In genomic region chr6:4378319-4378996, GRCh38 we compare ENCODE assay signal across 20 cellular contexts.
A peak's percentile ranks its signal among the peaks of the same experiment; 100 is the strongest.
DNase-seq lines count a peak whose midpoint lies in the region; ATAC-seq and TF ChIP-seq lines count a peak whose summit lies in the region.
"Had no signal": no experiment of that assay in that cellular context is flagged by ENCODE, and none has a peak within 500 bp of the region (broad histone marks: within the 10 kb centered on the region; RNA-seq: fewer than 3 reads in every experiment).

No MANE protein-coding gene starts in this region.

- POLR2A ChIA-PET in SK-N-SH (lab: Yijun Ruan, JAX) = no interaction called here

- no peak overlapping the region for H3K27ac Mint-ChIP-seq in endodermal cell
- no peak overlapping the region for H3K27ac Mint-ChIP-seq in stimulated activated memory B cell treated with anti-CD40 and anti-IgM and Interleukin-4, amounts not matched to agents 10 μg/mL and 1 μg/mL and 100 μg/mL, for 72 hours
- H3K27ac Mint-ChIP-seq: CD4-positive, alpha-beta T cell; GM23338; HFFc6 had no signal

- no peaks in the 10 kb centered on the region for H3F3A ChIP-seq in SK-N-SH (replicated peaks; ENCODE audit: insufficient read depth)

- H3K9ac ChIP-seq in SK-N-SH (no peak overlapping the region), endodermal cell (ENCODE audit: extremely low read depth, low read length, poor library complexity, severe bottlenecking) (no peak overlapping the region), Karpas-422 (ENCODE audit: low read length) (no peak overlapping the region)

- no peaks in the 10 kb centered on the region for H3K9me2 ChIP-seq in SK-N-SH
- no peaks in the 10 kb centered on the region for H3K9me2 ChIP-seq in Karpas-422 (replicated peaks; ENCODE audit: insufficient read depth, low read length)

- DNase-seq in SK-N-SH = peak; percentile 10
- DNase-seq in SJSA1 (ENCODE audit: low read depth in 1 of 2, low spot score in 2 of 2) = no peak
- DNase-seq in endodermal cell = peak; percentile 39
- DNase-seq in Karpas-422 = no peak
- DNase-seq: AML-193; CD4-positive, alpha-beta T cell; DMS153; DMS79; GDM1; H7; HFFc6; IMR-90 had no signal

- no peak overlapping the region for H3K27ac ChIP-seq in SK-N-SH (ENCODE audit: low read depth in 2 of 2, low read length in 1 of 2)
- H3K27ac ChIP-seq in SJSA1 = peak overlapping the region; percentile 79
- H3K27ac ChIP-seq in endodermal cell (ENCODE audit: low read depth, low read length) = no peak overlapping the region
- H3K27ac ChIP-seq in Karpas-422 (ENCODE audit: low read length) = no peak overlapping the region
- H3K27ac ChIP-seq: 22Rv1, A549, C4-2B had no signal

- H3K9me3 ChIP-seq in SK-N-SH = no peaks in the 10 kb centered on the region
- H3K9me3 ChIP-seq in SJSA1 (replicated peaks) = no peaks in the 10 kb centered on the region; the same call in none of the 2 replicates
- H3K9me3 ChIP-seq in endodermal cell (ENCODE audit: control insufficient read depth, low read length) = peaks cover 5% of the 10 kb centered on the region
- peaks cover 3% of the 10 kb centered on the region; the same call in 1 of the 2 replicates for H3K9me3 ChIP-seq in Karpas-422 (ENCODE audit: low read length)

- H3K27me3 Mint-ChIP-seq in endodermal cell (ENCODE audit: insufficient read depth) = peaks cover 2% of the 10 kb centered on the region
- peaks cover 74% of the 10 kb centered on the region for H3K27me3 Mint-ChIP-seq in stimulated activated memory B cell treated with anti-CD40 and anti-IgM and Interleukin-4, amounts not matched to agents 10 μg/mL and 1 μg/mL and 100 μg/mL, for 72 hours

- no peaks in the 10 kb centered on the region for H3K4me1 ChIP-seq in SK-N-SH (ENCODE audit: control insufficient read depth in 1 of 2, insufficient read depth in 2 of 2, low read depth in 1 of 2, low read length in 1 of 2)
- peaks cover 45% of the 10 kb centered on the region for H3K4me1 ChIP-seq in SJSA1 (replicated peaks)
- H3K4me1 ChIP-seq in endodermal cell (ENCODE audit: control insufficient read depth, insufficient read depth, low read length) = peaks cover 3% of the 10 kb centered on the region
- H3K4me1 ChIP-seq in Karpas-422 (ENCODE audit: low read length) = no peaks in the 10 kb centered on the region
- H3K4me1 ChIP-seq: A549 had no signal

- H3K4me3 ChIP-seq in SK-N-SH (ENCODE audit: low read depth in 2 of 2, low read length in 1 of 2) (no peak overlapping the region), SJSA1 (no peak overlapping the region), endodermal cell (ENCODE audit: low read length) (no peak overlapping the region), Karpas-422 (ENCODE audit: low read length) (no peak overlapping the region)
- H3K4me3 ChIP-seq: A549, GM23338 had no signal

- H4K20me1 ChIP-seq in SK-N-SH (ENCODE audit: insufficient read depth) = no peaks in the 10 kb centered on the region
- no peaks in the 10 kb centered on the region for H4K20me1 ChIP-seq in Karpas-422 (ENCODE audit: insufficient read depth, low read depth, low read length)

- no peak overlapping the region for H3K4me3 Mint-ChIP-seq in endodermal cell
- H3K4me3 Mint-ChIP-seq in stimulated activated memory B cell treated with anti-CD40 and anti-IgM and Interleukin-4, amounts not matched to agents 10 μg/mL and 1 μg/mL and 100 μg/mL, for 72 hours = no peak overlapping the region
- H3K4me3 Mint-ChIP-seq: CD4-positive, alpha-beta T cell; GM23338; HFFc6 had no signal

- H2AFZ ChIP-seq in SK-N-SH (ENCODE audit: low read depth) (no peak overlapping the region), Karpas-422 (ENCODE audit: low read length) (no peak overlapping the region)
- H2AFZ ChIP-seq: GM23338 had no signal

- no peak for ATAC-seq in SK-N-SH treated with all-trans-retinoic acid at 6 μM for 48 hours
- peak; percentile 10 for ATAC-seq in stimulated activated memory B cell treated with anti-CD40 and anti-IgM and Interleukin-4, amounts not matched to agents 10 μg/mL and 1 μg/mL and 100 μg/mL, for 72 hours
- ATAC-seq in HG02870 (IDR thresholded peaks at IDR 0.05; ENCODE audit: unreplicated experiment) = no peak
- ATAC-seq: A549, GM23338, HCT116 had no signal

- H3K27me3 ChIP-seq in SK-N-SH (ENCODE audit: insufficient read depth) = no peaks in the 10 kb centered on the region; the same call in 1 of the 2 replicates
- H3K27me3 ChIP-seq in SJSA1 (replicated peaks) = no peaks in the 10 kb centered on the region
- H3K27me3 ChIP-seq in endodermal cell (ENCODE audit: control insufficient read depth, insufficient read depth, low read length, poor library complexity, severe bottlenecking) = no peaks in the 10 kb centered on the region
- H3K27me3 ChIP-seq in Karpas-422 (ENCODE audit: low read length) = no peaks in the 10 kb centered on the region

- WGBS in SK-N-SH (ENCODE audit: low lambda C conversion rate) = 33% methylated on average over 7 of the region's 12 CpGs
- 91% methylated on average over 10 to 12 of the region's 12 CpGs for WGBS in endodermal cell (ENCODE audit: insufficient coverage in 1 of 2, insufficient read length in 1 of 2), 2 experiments

- peaks cover 4% of the 10 kb centered on the region for H3K4me1 Mint-ChIP-seq in endodermal cell
- H3K4me1 Mint-ChIP-seq in stimulated activated memory B cell treated with anti-CD40 and anti-IgM and Interleukin-4, amounts not matched to agents 10 μg/mL and 1 μg/mL and 100 μg/mL, for 72 hours = no peaks in the 10 kb centered on the region

- H3K36me3 ChIP-seq in SK-N-SH (replicated peaks in 1 of 2; ENCODE audit: control insufficient read depth in 1 of 2, insufficient read depth in 2 of 2, low read length in 1 of 2) = no peaks in the 10 kb centered on the region
- no peaks in the 10 kb centered on the region for H3K36me3 ChIP-seq in SJSA1
- H3K36me3 ChIP-seq in endodermal cell (ENCODE audit: control insufficient read depth, insufficient read depth, low read length) = no peaks in the 10 kb centered on the region
- no peaks in the 10 kb centered on the region for H3K36me3 ChIP-seq in Karpas-422 (ENCODE audit: insufficient read depth, low read length)

- CTCF ChIA-PET in SK-N-SH (lab: Yijun Ruan, JAX) = no interaction called here

- peaks cover 11% of the 10 kb centered on the region for H3K9me3 Mint-ChIP-seq in endodermal cell
- peaks cover 6% of the 10 kb centered on the region for H3K9me3 Mint-ChIP-seq in stimulated activated memory B cell treated with anti-CD40 and anti-IgM and Interleukin-4, amounts not matched to agents 10 μg/mL and 1 μg/mL and 100 μg/mL, for 72 hours

- no peaks in the 10 kb centered on the region for H3K36me3 Mint-ChIP-seq in endodermal cell (ENCODE audit: low read depth)
- no peaks in the 10 kb centered on the region for H3K36me3 Mint-ChIP-seq in stimulated activated memory B cell treated with anti-CD40 and anti-IgM and Interleukin-4, amounts not matched to agents 10 μg/mL and 1 μg/mL and 100 μg/mL, for 72 hours

- TF ChIP-seq EP300 in SK-N-SH (IDR thresholded peaks at IDR 0.05; ENCODE audit: borderline replicate concordance in 1 of 2, low read depth in 1 of 2, low read length in 1 of 2) = no peak

- H3K79me2 ChIP-seq in SK-N-SH (ENCODE audit: insufficient read depth) (no peaks in the 10 kb centered on the region), Karpas-422 (ENCODE audit: low read length) (no peaks in the 10 kb centered on the region)

- no peak for TF ChIP-seq RAD21 in SK-N-SH (IDR thresholded peaks at IDR 0.05; ENCODE audit: low read length)

- H3K4me2 ChIP-seq in SK-N-SH = no peak overlapping the region
- H3K4me2 ChIP-seq in Karpas-422 (ENCODE audit: low read depth, low read length, poor library complexity, severe bottlenecking) = no peak overlapping the region
- H3K4me2 ChIP-seq: A549, GM23338 had no signal

- TF ChIP-seq CTCF in SK-N-SH (IDR thresholded peaks at IDR 0.05) = no peak
- no peak for TF ChIP-seq CTCF in endodermal cell (conservative IDR thresholded peaks at IDR 0.05)

TF ChIP-seq in SK-N-SH, 30 proteins besides CTCF, POLR2A, EP300 and RAD21 (continues in another document):
- TF ChIP-seq SIN3A (IDR thresholded peaks at IDR 0.05; ENCODE audit: borderline replicate concordance, low read depth, low read length) = no peak
- no peak for TF ChIP-seq EZH2phosphoT487 (IDR thresholded peaks at IDR 0.05; ENCODE audit: borderline replicate concordance, low read depth)
- no peak for TF ChIP-seq SMC3 (IDR thresholded peaks at IDR 0.05; ENCODE audit: low read depth, low read length)
- no peak for TF ChIP-seq ELF1 (IDR thresholded peaks at IDR 0.05)
- no peak for TF ChIP-seq NRF1 (IDR thresholded peaks at IDR 0.05; ENCODE audit: low read depth, low read length)
- TF ChIP-seq TEAD4 (IDR thresholded peaks at IDR 0.05; ENCODE audit: borderline replicate concordance, insufficient read depth) = no peak

TF ChIP-seq in SK-N-SH treated with all-trans-retinoic acid at 6 μM for 48 hours, 23 proteins besides CTCF, POLR2A, EP300 and RAD21 (continues in another document):
- TF ChIP-seq BACH2 (CRISPR knock-in tag; IDR thresholded peaks at IDR 0.05; ENCODE audit: borderline replicate concordance) (no peak), GLIS3 (CRISPR knock-in tag; IDR thresholded peaks at IDR 0.05) (no peak), TSHZ2 (CRISPR knock-in tag; IDR thresholded peaks at IDR 0.05) (no peak), TCF4 (CRISPR knock-in tag; IDR thresholded peaks at IDR 0.05; ENCODE audit: borderline replicate concordance) (no peak), TOX (CRISPR knock-in tag; IDR thresholded peaks at IDR 0.05; ENCODE audit: borderline replicate concordance) (no peak), ZFP30 (CRISPR knock-in tag; IDR thresholded peaks at IDR 0.05) (no peak)

Comparison
In these comparisons a context has a peak if more than half of its experiments do, and no peak if none do; other contexts are left out.
1. DNase-seq: peak in SK-N-SH (single experiment) and endodermal cell (single experiment); none in SJSA1 (0 of 2) and Karpas-422 (single experiment).